In genomic region chr16:13797718-13798117, GRCh38 we compare ENCODE assay signal across 28 cellular contexts.
"Had no signal": no experiment of that assay in that cellular context is flagged by ENCODE, and none has a peak within 500 bp of the region (broad histone marks: within the 10 kb centered on the region; RNA-seq: fewer than 3 reads in every experiment).

No MANE protein-coding gene starts in this region.

- H3K27ac Mint-ChIP-seq: dendritic cell treated with granulocyte-macrophage colony-stimulating factor and Interleukin-4, amounts not matched to agents 40 ng/mL and 50 ng/mL, for 4 days; effector memory CD8-positive, alpha-beta T cell; endodermal cell; mesothelial cell of epicardium had no signal

- H3K27ac ChIP-seq: colonic mucosa, epithelial cell of prostate, esophagus squamous epithelium, gastrocnemius medialis, heart right ventricle, left lung, lower lobe of right lung had no signal

- H3K36me3 ChIP-seq: colonic mucosa, esophagus squamous epithelium, gastrocnemius medialis, heart right ventricle, left lung, lower lobe of right lung had no signal

- H3K27me3 ChIP-seq: colonic mucosa, esophagus squamous epithelium, gastrocnemius medialis, heart right ventricle, left lung had no signal

- H3K9me3 Mint-ChIP-seq: effector memory CD8-positive, alpha-beta T cell; endodermal cell; mesothelial cell of epicardium had no signal

- DNase-seq: colonic mucosa; cortex of kidney; effector CD8-positive, alpha-beta T cell; effector memory CD8-positive, alpha-beta T cell; endodermal cell; erythroblast; esophagus squamous epithelium; foreskin fibroblast; foreskin melanocyte; gastrocnemius medialis; glutamatergic neuron; head of caudate nucleus; heart right ventricle; hippocampal formation; left cardiac atrium; left lung; left ventricle myocardium superior; lower lobe of right lung; mesenchymal stem cell; mucosa of descending colon; naive B cell had no signal

- H3K4me3 Mint-ChIP-seq: dendritic cell treated with granulocyte-macrophage colony-stimulating factor and Interleukin-4, amounts not matched to agents 40 ng/mL and 50 ng/mL, for 4 days; effector memory CD8-positive, alpha-beta T cell; endodermal cell; mesothelial cell of epicardium; naive B cell had no signal

- FAIRE-seq: endometrium, islet of Langerhans, keratinocyte had no signal

- H3K4me1 ChIP-seq: colonic mucosa, left lung, lower lobe of right lung had no signal

- H3K4me3 ChIP-seq: colonic mucosa, esophagus squamous epithelium, gastrocnemius medialis, heart right ventricle, left lung, lower lobe of right lung, mucosa of descending colon had no signal

- H3K36me3 Mint-ChIP-seq: mesothelial cell of epicardium, naive B cell had no signal

- H3K9me3 ChIP-seq: colonic mucosa, esophagus squamous epithelium, gastrocnemius medialis, heart right ventricle, left lung, lower lobe of right lung, mucosa of descending colon had no signal

- ATAC-seq: effector memory CD8-positive, alpha-beta T cell; esophagus mucosa; gastrocnemius medialis; heart right ventricle; left cardiac atrium; left lung; left ventricle myocardium superior; lower lobe of right lung; mucosa of descending colon had no signal

- H3K4me1 Mint-ChIP-seq: mesothelial cell of epicardium had no signal

- H3K27me3 Mint-ChIP-seq: dendritic cell treated with granulocyte-macrophage colony-stimulating factor and Interleukin-4, amounts not matched to agents 40 ng/mL and 50 ng/mL, for 4 days had no signal
